ENCODE assay signal across 20 cellular contexts in the genomic region with DNA sequence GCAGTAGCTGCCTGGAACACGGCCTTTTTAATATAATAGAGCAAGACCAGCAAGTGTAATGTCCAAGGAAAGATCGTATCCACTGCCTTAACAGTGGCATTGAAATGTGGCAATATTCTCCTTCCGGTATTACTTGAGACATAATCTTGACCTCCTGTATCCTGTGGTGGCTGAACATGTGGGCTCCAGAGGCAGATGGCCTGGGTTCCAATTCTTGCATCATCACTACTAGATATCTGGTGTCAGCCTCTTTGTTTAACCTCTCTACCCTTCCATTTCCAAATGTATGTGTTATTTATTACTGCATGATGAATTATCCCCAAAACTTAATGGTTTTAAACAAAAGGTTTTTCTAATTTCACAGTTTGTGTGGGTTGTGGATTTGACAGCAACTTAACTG. TPM values are rescaled to one million over a fixed set of nuclear protein-coding genes. Genes with fewer than 3 reads are reported as not detected.
DNase-seq lines count a peak whose midpoint lies in the region; ATAC-seq and TF ChIP-seq lines count a peak whose summit lies in the region.
"Had no signal": no experiment of that assay in that cellular context is flagged by ENCODE, and none has a peak within 500 bp of the region (broad histone marks: within the 10 kb centered on the region; RNA-seq: fewer than 3 reads in every experiment).

No MANE protein-coding gene starts in this region.

- H3K27me3 Mint-ChIP-seq in activated naive CD4-positive, alpha-beta T cell treated with anti-CD3 and anti-CD28 coated beads, Interleukin-2, amount 10 ng/mL, durations not matched to agents 7 days and 5 days = peaks cover 6% of the 10 kb centered on the region
- peaks cover 0 to 18% (median 4%) of the 10 kb centered on the region in 5 donors for H3K27me3 Mint-ChIP-seq in naive thymus-derived CD8-positive, alpha-beta T cell
- H3K27me3 Mint-ChIP-seq: CD4-positive, alpha-beta memory T cell had no signal

- H3K36me3 Mint-ChIP-seq in activated naive CD4-positive, alpha-beta T cell treated with anti-CD3 and anti-CD28 coated beads, Interleukin-2, amount 10 ng/mL, durations not matched to agents 7 days and 5 days = peaks cover 2% of the 10 kb centered on the region
- H3K36me3 Mint-ChIP-seq in activated naive CD4-positive, alpha-beta T cell treated with anti-CD3 and anti-CD28 coated beads, Interleukin-2, amount 50 U/mL, for 72 hours = peaks cover 0 to 8% of the 10 kb centered on the region in 2 donors
- H3K36me3 Mint-ChIP-seq in naive thymus-derived CD8-positive, alpha-beta T cell = no peaks in the 10 kb centered on the region
- H3K36me3 Mint-ChIP-seq: IgD-negative memory B cell had no signal

- H3K4me3 Mint-ChIP-seq in activated naive CD4-positive, alpha-beta T cell treated with anti-CD3 and anti-CD28 coated beads, Interleukin-2, amount 10 ng/mL, durations not matched to agents 7 days and 5 days = no peak overlapping the region
- H3K4me3 Mint-ChIP-seq in naive thymus-derived CD8-positive, alpha-beta T cell = no peak overlapping the region
- H3K4me3 Mint-ChIP-seq: H9, IgD-negative memory B cell had no signal

- peaks cover 31% of the 10 kb centered on the region for H3K4me1 Mint-ChIP-seq in activated naive CD4-positive, alpha-beta T cell treated with anti-CD3 and anti-CD28 coated beads, Interleukin-2, amount 10 ng/mL, durations not matched to agents 7 days and 5 days
- peaks cover 5 to 16% (median 12%) of the 10 kb centered on the region in 4 donors for H3K4me1 Mint-ChIP-seq in naive thymus-derived CD8-positive, alpha-beta T cell

- H3K27ac Mint-ChIP-seq in activated naive CD4-positive, alpha-beta T cell treated with anti-CD3 and anti-CD28 coated beads, Interleukin-2, amount 10 ng/mL, durations not matched to agents 7 days and 5 days = peak overlapping the region; percentile 6
- H3K27ac Mint-ChIP-seq in activated naive CD4-positive, alpha-beta T cell treated with anti-CD3 and anti-CD28 coated beads, Interleukin-2, amount 50 U/mL, for 72 hours = no peak overlapping the region
- H3K27ac Mint-ChIP-seq in naive thymus-derived CD8-positive, alpha-beta T cell = no peak overlapping the region
- H3K27ac Mint-ChIP-seq: H9, IgD-negative memory B cell had no signal

- H3K9me3 Mint-ChIP-seq in activated naive CD4-positive, alpha-beta T cell treated with anti-CD3 and anti-CD28 coated beads, Interleukin-2, amount 10 ng/mL, durations not matched to agents 7 days and 5 days = peaks cover 5% of the 10 kb centered on the region
- H3K9me3 Mint-ChIP-seq in activated naive CD4-positive, alpha-beta T cell treated with anti-CD3 and anti-CD28 coated beads, Interleukin-2, amount 50 U/mL, for 72 hours = peaks cover 4 to 24% of the 10 kb centered on the region in 2 donors
- no peaks in the 10 kb centered on the region for H3K9me3 Mint-ChIP-seq in naive thymus-derived CD8-positive, alpha-beta T cell
- H3K9me3 Mint-ChIP-seq: CD4-positive, alpha-beta memory T cell; H9 had no signal

- no peak for ATAC-seq in activated naive CD4-positive, alpha-beta T cell treated with anti-CD3 and anti-CD28 coated beads, Interleukin-2, amount 50 U/mL, for 72 hours
- ATAC-seq in naive thymus-derived CD8-positive, alpha-beta T cell = no peak
- ATAC-seq: A549 had no signal

- POLR2A ChIA-PET in naive thymus-derived CD8-positive, alpha-beta T cell (lab: Charles Lee) = no interaction called here

- no peak for TF ChIP-seq CTCF in HFF-Myc (IDR thresholded peaks at IDR 0.05; ENCODE audit: low read depth, low read length, missing control alignments)
- no peak for TF ChIP-seq CTCF in foreskin fibroblast (IDR thresholded peaks at IDR 0.05; ENCODE audit: low read depth, low read length)

- CTCF ChIA-PET in activated naive CD4-positive, alpha-beta T cell treated with anti-CD3 and anti-CD28 coated beads, Interleukin-2, amount 10 ng/mL, durations not matched to agents 7 days and 5 days (lab: Charles Lee) = interaction anchor here (0.9 to 8.0 kb wide), 3 partner anchors 13 to 281 kb away, joined by 3 to 49 read pairs (median 4); no protein-coding TSS in a partner anchor

- no peak overlapping the region for H3K4me3 ChIP-seq in HFF-Myc (replicated peaks; ENCODE audit: low read depth, low read length)
- H3K4me3 ChIP-seq in foreskin fibroblast (ENCODE audit: low read depth in 1 of 2, low read length in 2 of 2) = no peak overlapping the region
- H3K4me3 ChIP-seq: A549, GM23248 had no signal

- DNase-seq in activated naive CD4-positive, alpha-beta T cell treated with anti-CD3 and anti-CD28 coated beads, Interleukin-2, amount 10 ng/mL, durations not matched to agents 7 days and 5 days = no peak
- DNase-seq in activated naive CD4-positive, alpha-beta T cell treated with anti-CD3 and anti-CD28 coated beads, Interleukin-2, amount 50 U/mL, for 72 hours (ENCODE audit: low spot score in 2 of 2) = no peak
- DNase-seq in HFF-Myc (ENCODE audit: extremely low read depth, low read depth) (peak; percentile 3), SKM-1 treated with dmso at 0.1 percent for 144 hours (lab: John Stamatoyannopoulos, UW; ENCODE audit: unreplicated experiment) (peak; percentile 74), foreskin fibroblast (peak; percentile 43 to 56)
- no peak for DNase-seq in naive thymus-derived CD8-positive, alpha-beta T cell
- DNase-seq in activated CD4-positive, alpha-beta T cell treated with anti-CD3 and anti-CD28 coated beads, Interleukin-2, amount 50 U/mL, for 48 hours = no peak
- DNase-seq: Caco-2; CD4-positive, alpha-beta memory T cell; GM23248; H9; Karpas-422; NCI-H1092; NCI-H1436; NCI-H187 treated with DMSO at 0.1 percent for 48 hours; NCI-H2107; SHP77 treated with DMSO at 0.1 percent for 48 hours; SK-N-SH had no signal

RNA-seq across cellular contexts. Expression of a gene that starts 3.5 kb away (rescaled TPM):
- 10 to 100 TPM; 10.8 to 42.4 TPM for total RNA-seq in activated naive CD4-positive, alpha-beta T cell treated with anti-CD3 and anti-CD28 coated beads, Interleukin-2, amount 50 U/mL, for 72 hours
- total RNA-seq in naive thymus-derived CD8-positive, alpha-beta T cell = 10 to 100 TPM; 13.5 to 14.2 TPM
- polyA plus RNA-seq in naive thymus-derived CD8-positive, alpha-beta T cell = 1 to 10 TPM in 1 of 3 donors, under 1 TPM in 2; 0.28 to 1.7 (median 0.75) TPM

Comparison
In these comparisons a context has a peak if more than half of its experiments do, and no peak if none do; other contexts are left out.
1. DNase-seq: peak in HFF-Myc (single experiment), SKM-1 treated with dmso at 0.1 percent for 144 hours (single experiment) and foreskin fibroblast (2 of 2); none in activated naive CD4-positive, alpha-beta T cell treated with anti-CD3 and anti-CD28 coated beads, Interleukin-2, amount 10 ng/mL, durations not matched to agents 7 days and 5 days (single experiment), activated naive CD4-positive, alpha-beta T cell treated with anti-CD3 and anti-CD28 coated beads, Interleukin-2, amount 50 U/mL, for 72 hours (0 of 2), naive thymus-derived CD8-positive, alpha-beta T cell (0 of 10) and activated CD4-positive, alpha-beta T cell treated with anti-CD3 and anti-CD28 coated beads, Interleukin-2, amount 50 U/mL, for 48 hours (0 of 2).